In genomic region chr10:34981834-34982233, GRCh38 we compare ENCODE assay signal across 27 cellular contexts.
"Had no signal": no experiment of that assay in that cellular context is flagged by ENCODE, and none has a peak within 500 bp of the region (broad histone marks: within the 10 kb centered on the region; RNA-seq: fewer than 3 reads in every experiment).

No MANE protein-coding gene starts in this region.

- H3K4me1 ChIP-seq: pancreas, prostate gland, spleen, suprapubic skin, testis, tibial artery, transverse colon, upper lobe of right lung, uterus had no signal

- DNase-seq: naive thymus-derived CD4-positive, alpha-beta T cell; natural killer cell; nucleus accumbens; right cardiac atrium; stimulated activated CD4-positive, alpha-beta T cell treated with anti-CD3 and anti-CD28 coated beads, Interleukin-12 subunit alpha, Interleukin-12 subunit beta, amount 100 ng/mL, for 4 hours; stimulated activated CD4-positive, alpha-beta T cell treated with anti-CD3 and anti-CD28 coated beads, Interleukin-1b, Interleukin-23, amount 100 ng/mL, for 48 hours; stimulated activated CD4-positive, alpha-beta T cell treated with anti-CD3 and anti-CD28 coated beads, Interleukin-4, amount 100 ng/mL, for 1 hour; stimulated activated CD4-positive, alpha-beta T cell treated with anti-CD3 and anti-CD28 coated beads, Interleukin-4, amount 100 ng/mL, for 4 hours; stimulated activated CD8-positive, alpha-beta memory T cell treated with anti-CD3 and anti-CD28 coated beads, Interleukin-4, amount 100 ng/mL, for 48 hours; stimulated activated naive CD4-positive, alpha-beta T cell; stimulated activated naive CD8-positive, alpha-beta T cell treated with anti-CD3 and anti-CD28 coated beads, Interleukin-15, amount 100 ng/mL, for 72 hours; stimulated activated naive CD8-positive, alpha-beta T cell treated with anti-CD3 and anti-CD28 coated beads, Interleukin-15, Interleukin-2, amounts not matched to agents 100 U/mL and 50 U/mL, for 24 hours; substantia nigra; testis; tibial artery; transverse colon; upper lobe of right lung; uterus had no signal

- FAIRE-seq: pancreas had no signal

- H3K36me3 ChIP-seq: neutrophil, pancreas, prostate gland, spleen, suprapubic skin, tibial artery, transverse colon, upper lobe of right lung, uterus had no signal

- H3K9me3 ChIP-seq: pancreas, prostate gland, testis had no signal

- H3K4me2 ChIP-seq: smooth muscle cell had no signal

- H3K4me3 ChIP-seq: pancreas, prostate gland, skin epidermis, smooth muscle cell, spleen, suprapubic skin, testis, tibial artery, transverse colon, upper lobe of right lung, uterus had no signal

- ATAC-seq: naive thymus-derived CD4-positive, alpha-beta T cell; natural killer cell; pancreas; right cardiac atrium; sciatic nerve; stimulated activated memory B cell treated with anti-CD40 and anti-IgM and Interleukin-4, amounts not matched to agents 10 μg/mL and 1 μg/mL and 100 μg/mL, for 72 hours; stimulated activated naive CD8-positive, alpha-beta T cell treated with anti-CD3 and anti-CD28 coated beads, Interleukin-15, amount 100 ng/mL, for 72 hours; stimulated activated naive CD8-positive, alpha-beta T cell treated with anti-CD3 and anti-CD28 coated beads, Interleukin-15, Interleukin-2, amounts not matched to agents 100 U/mL and 50 U/mL, for 24 hours; upper lobe of right lung had no signal

- H3K27ac ChIP-seq: neutrophil, pancreas, prostate gland, skin epidermis, spleen, suprapubic skin, testis, tibial artery, transverse colon, upper lobe of right lung, uterus had no signal

- H3K27me3 ChIP-seq: neutrophil, pancreas, spleen, suprapubic skin, testis, tibial artery, transverse colon, upper lobe of right lung, uterus had no signal
